In the genomic region with DNA sequence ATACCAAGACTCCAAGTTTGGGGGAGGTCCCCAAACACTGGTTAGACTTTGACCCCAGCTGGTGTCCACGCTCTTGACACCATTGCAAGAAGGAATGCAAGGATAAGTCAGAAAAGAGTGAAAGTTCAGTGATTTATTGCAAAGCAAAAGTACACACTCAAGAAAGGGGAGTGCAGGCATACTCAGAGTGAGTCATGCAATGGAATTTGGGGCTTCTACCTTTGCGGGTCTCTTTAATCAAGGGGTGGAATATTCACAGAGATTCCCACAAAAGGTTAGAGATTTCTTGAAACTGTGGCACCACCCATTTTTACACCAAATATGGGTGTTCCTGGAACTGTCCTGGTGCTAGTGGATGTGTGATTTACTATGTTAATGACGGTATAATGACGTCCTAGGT, we compare ENCODE assay signal across 14 cellular contexts.
"Had no signal": no experiment of that assay in that cellular context is flagged by ENCODE, and none has a peak within 500 bp of the region (broad histone marks: within the 10 kb centered on the region; RNA-seq: fewer than 3 reads in every experiment).

No MANE protein-coding gene starts in this region.

- H3K36me3 ChIP-seq: gastrocnemius medialis, heart left ventricle, ovary had no signal

- H3K27me3 ChIP-seq: heart left ventricle, ovary had no signal

- DNase-seq: activated CD4-positive, alpha-beta T cell treated with anti-CD3 and anti-CD28 coated beads for 4 hours; activated CD8-positive, alpha-beta memory T cell treated with anti-CD3 and anti-CD28 coated beads, Interleukin-2, amount 50 U/mL, for 48 hours; activated CD8-positive, alpha-beta T cell treated with anti-CD3 and anti-CD28 coated beads, Interleukin-2, amount 10 ng/mL, durations not matched to agents 7 days and 5 days; activated naive CD8-positive, alpha-beta T cell treated with anti-CD3 and anti-CD28 coated beads for 36 hours; anterior cingulate cortex; dermis blood vessel endothelial cell; effector memory CD8-positive, alpha-beta T cell; gastrocnemius medialis; heart left ventricle; naive B cell; ovary; T-helper 2 cell had no signal

- ATAC-seq: activated CD8-positive, alpha-beta T cell treated with anti-CD3 and anti-CD28 coated beads, Interleukin-2, amount 10 ng/mL, durations not matched to agents 7 days and 5 days; effector memory CD8-positive, alpha-beta T cell; gastrocnemius medialis; heart left ventricle; stimulated activated memory B cell treated with anti-CD40 and anti-IgM and Interleukin-4, amounts not matched to agents 10 μg/mL and 1 μg/mL and 100 μg/mL, for 72 hours; WTC11 had no signal

- H3K4me3 ChIP-seq: gastrocnemius medialis, heart left ventricle, ovary had no signal
